In the genomic region with DNA sequence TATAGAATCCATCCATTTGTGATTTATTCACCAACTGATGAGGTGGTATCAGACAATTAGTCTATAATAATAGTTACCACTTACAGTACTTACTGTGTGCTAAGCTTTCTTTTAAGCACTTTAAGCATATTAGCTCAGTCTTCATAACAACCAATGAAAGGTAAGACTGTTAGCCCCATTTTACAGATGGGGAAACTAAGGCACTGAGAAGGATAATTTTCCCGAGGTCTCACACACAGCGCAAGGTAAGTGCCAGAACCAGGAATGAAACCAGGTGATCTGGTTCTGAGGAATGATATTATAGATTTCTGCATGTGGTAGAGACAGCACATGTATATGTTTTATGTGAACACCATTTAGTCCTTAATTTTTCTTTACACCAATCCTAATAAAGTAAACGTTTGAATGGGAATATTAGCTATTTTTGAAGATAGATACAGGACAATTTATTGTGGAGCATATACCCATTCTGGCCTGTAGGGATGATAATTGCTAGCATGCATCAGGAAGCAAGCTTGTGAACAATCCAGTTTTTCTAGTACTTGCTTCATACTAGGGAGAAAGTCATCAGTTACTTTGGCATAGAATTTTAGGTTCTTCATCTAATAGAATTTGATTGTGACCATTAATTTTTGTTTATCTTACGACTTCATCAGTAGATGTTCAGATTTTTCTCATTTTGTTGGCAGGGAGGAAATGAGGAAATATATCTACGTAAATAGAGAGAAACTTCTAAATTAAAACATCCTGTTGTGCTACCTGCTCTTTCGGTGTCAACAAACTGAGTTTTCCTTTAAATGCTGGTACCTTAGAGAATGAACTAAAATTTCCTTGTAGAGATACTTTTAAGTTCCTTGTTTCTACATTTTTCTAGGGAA, we compare ENCODE assay signal across 9 cellular contexts. TPM values are rescaled to one million over a fixed set of nuclear protein-coding genes. Genes with fewer than 3 reads are reported as not detected.
A peak's percentile ranks its signal among the peaks of the same experiment; 100 is the strongest.
DNase-seq lines count a peak whose midpoint lies in the region; ATAC-seq and TF ChIP-seq lines count a peak whose summit lies in the region.
"Had no signal": no experiment of that assay in that cellular context is flagged by ENCODE, and none has a peak within 500 bp of the region (broad histone marks: within the 10 kb centered on the region; RNA-seq: fewer than 3 reads in every experiment).

No MANE protein-coding gene starts in this region.

- H3K4me3 ChIP-seq in SK-N-MC (peak overlapping the region; percentile 86), esophagus squamous epithelium (peak overlapping the region in 1 of 4 donors; percentile 84)

- ATAC-seq in stimulated activated memory B cell treated with anti-CD40 and anti-IgM and Interleukin-4, amounts not matched to agents 10 μg/mL and 1 μg/mL and 100 μg/mL, for 72 hours: no peak
- no peak for ATAC-seq in GM19467 (IDR thresholded peaks at IDR 0.05; ENCODE audit: unreplicated experiment)

- DNase-seq in T-helper 1 cell (no peak), SK-N-MC (ENCODE audit: low read depth, low spot score) (no peak), esophagus squamous epithelium (lab: John Stamatoyannopoulos, UW) (no peak), DMS79 treated with DMSO at 0.1 percent for 48 hours (lab: John Stamatoyannopoulos, UW) (no peak)
- DNase-seq in stimulated activated CD4-positive, alpha-beta T cell treated with anti-CD3 and anti-CD28 coated beads, Interleukin-2, amount 100 ng/mL, for 24 hours: no peak
- DNase-seq: EL had no signal

- intact Hi-C loops in esophagus squamous epithelium (cut with DNase I): no loop called here

- peak overlapping the region; percentile 21 for H3K9ac ChIP-seq in SK-N-MC (ENCODE audit: insufficient read length)

- no peaks in the 10 kb centered on the region for H3K9me3 ChIP-seq in SK-N-MC (ENCODE audit: low read depth, low read length)
- no peaks in the 10 kb centered on the region for H3K9me3 ChIP-seq in esophagus squamous epithelium

- H3K4me1 ChIP-seq in esophagus squamous epithelium: peaks cover 15 to 81% (median 38%) of the 10 kb centered on the region in 3 donors

- no peaks in the 10 kb centered on the region for H3K27me3 ChIP-seq in esophagus squamous epithelium

- no peak overlapping the region for H3K27ac ChIP-seq in SK-N-MC
- peak overlapping the region in 2 of 4 donors; percentile 2 to 7 for H3K27ac ChIP-seq in esophagus squamous epithelium

- peak overlapping the region; percentile 74 for H3K27ac Mint-ChIP-seq in T-helper 1 cell treated with Interleukin-12 subunit alpha and Interleukin-12 subunit beta and Interleukin-4 antibody, amounts not matched to agents 30 μg/mL and 1 μg/mL, for 36 hours
- H3K27ac Mint-ChIP-seq in stimulated activated memory B cell treated with anti-CD40 and anti-IgM and Interleukin-4, amounts not matched to agents 10 μg/mL and 1 μg/mL and 100 μg/mL, for 72 hours: peak overlapping the region; percentile 74

- H3K4me1 Mint-ChIP-seq in T-helper 1 cell treated with Interleukin-12 subunit alpha and Interleukin-12 subunit beta and Interleukin-4 antibody, amounts not matched to agents 30 μg/mL and 1 μg/mL, for 36 hours (ENCODE audit: low read depth): peaks cover 60% of the 10 kb centered on the region
- peaks cover 82% of the 10 kb centered on the region for H3K4me1 Mint-ChIP-seq in stimulated activated memory B cell treated with anti-CD40 and anti-IgM and Interleukin-4, amounts not matched to agents 10 μg/mL and 1 μg/mL and 100 μg/mL, for 72 hours

- no peaks in the 10 kb centered on the region for H3K9me3 Mint-ChIP-seq in T-helper 1 cell treated with Interleukin-12 subunit alpha and Interleukin-12 subunit beta and Interleukin-4 antibody, amounts not matched to agents 30 μg/mL and 1 μg/mL, for 36 hours
- H3K9me3 Mint-ChIP-seq in stimulated activated memory B cell treated with anti-CD40 and anti-IgM and Interleukin-4, amounts not matched to agents 10 μg/mL and 1 μg/mL and 100 μg/mL, for 72 hours: no peaks in the 10 kb centered on the region

- no peaks in the 10 kb centered on the region for H3K27me3 Mint-ChIP-seq in T-helper 1 cell treated with Interleukin-12 subunit alpha and Interleukin-12 subunit beta and Interleukin-4 antibody, amounts not matched to agents 30 μg/mL and 1 μg/mL, for 36 hours (ENCODE audit: low read depth)
- H3K27me3 Mint-ChIP-seq in stimulated activated memory B cell treated with anti-CD40 and anti-IgM and Interleukin-4, amounts not matched to agents 10 μg/mL and 1 μg/mL and 100 μg/mL, for 72 hours: no peaks in the 10 kb centered on the region

- peak in 5 of 6 experiments; percentile 19 to 76 (median 44) for TF ChIP-seq CTCF in esophagus squamous epithelium (IDR thresholded peaks at IDR 0.05)

- H3K36me3 ChIP-seq in SK-N-MC (ENCODE audit: insufficient read depth, low read length): peaks cover 41% of the 10 kb centered on the region
- H3K36me3 ChIP-seq in esophagus squamous epithelium: peaks cover 0 to 5% (median 0%) of the 10 kb centered on the region in 3 donors

- H3K36me3 Mint-ChIP-seq in T-helper 1 cell treated with Interleukin-12 subunit alpha and Interleukin-12 subunit beta and Interleukin-4 antibody, amounts not matched to agents 30 μg/mL and 1 μg/mL, for 36 hours (ENCODE audit: low read depth): peaks cover 28% of the 10 kb centered on the region
- peaks cover 6% of the 10 kb centered on the region for H3K36me3 Mint-ChIP-seq in stimulated activated memory B cell treated with anti-CD40 and anti-IgM and Interleukin-4, amounts not matched to agents 10 μg/mL and 1 μg/mL and 100 μg/mL, for 72 hours

- peak in 1 of 4 donors; percentile 14 for TF ChIP-seq POLR2A in esophagus squamous epithelium (IDR thresholded peaks at IDR 0.05)

- WGBS in esophagus squamous epithelium, 2 donors: 43 to 49% methylated on average over 6 of the region's 6 CpGs

- peak overlapping the region; percentile 71 for H3K4me3 Mint-ChIP-seq in T-helper 1 cell treated with Interleukin-12 subunit alpha and Interleukin-12 subunit beta and Interleukin-4 antibody, amounts not matched to agents 30 μg/mL and 1 μg/mL, for 36 hours
- peak overlapping the region; percentile 69 for H3K4me3 Mint-ChIP-seq in stimulated activated memory B cell treated with anti-CD40 and anti-IgM and Interleukin-4, amounts not matched to agents 10 μg/mL and 1 μg/mL and 100 μg/mL, for 72 hours

RNA-seq across cellular contexts. Expression of gene YWHAB, which starts 3.0 kb away (rescaled TPM):
- total RNA-seq in esophagus squamous epithelium: 100 to 1,000 TPM; 110 to 170 (median 133) TPM

RNA-seq across cellular contexts. Expression of gene PABPC1L, which starts 21.4 kb away (rescaled TPM):
- total RNA-seq in esophagus squamous epithelium: 10 to 100 TPM in 1 of 4 donors, 1 to 10 TPM in 3; 5.9 to 18.5 (median 8.7) TPM
